Comparison of ENCODE assay signal across 8 cellular contexts in the genomic region with DNA sequence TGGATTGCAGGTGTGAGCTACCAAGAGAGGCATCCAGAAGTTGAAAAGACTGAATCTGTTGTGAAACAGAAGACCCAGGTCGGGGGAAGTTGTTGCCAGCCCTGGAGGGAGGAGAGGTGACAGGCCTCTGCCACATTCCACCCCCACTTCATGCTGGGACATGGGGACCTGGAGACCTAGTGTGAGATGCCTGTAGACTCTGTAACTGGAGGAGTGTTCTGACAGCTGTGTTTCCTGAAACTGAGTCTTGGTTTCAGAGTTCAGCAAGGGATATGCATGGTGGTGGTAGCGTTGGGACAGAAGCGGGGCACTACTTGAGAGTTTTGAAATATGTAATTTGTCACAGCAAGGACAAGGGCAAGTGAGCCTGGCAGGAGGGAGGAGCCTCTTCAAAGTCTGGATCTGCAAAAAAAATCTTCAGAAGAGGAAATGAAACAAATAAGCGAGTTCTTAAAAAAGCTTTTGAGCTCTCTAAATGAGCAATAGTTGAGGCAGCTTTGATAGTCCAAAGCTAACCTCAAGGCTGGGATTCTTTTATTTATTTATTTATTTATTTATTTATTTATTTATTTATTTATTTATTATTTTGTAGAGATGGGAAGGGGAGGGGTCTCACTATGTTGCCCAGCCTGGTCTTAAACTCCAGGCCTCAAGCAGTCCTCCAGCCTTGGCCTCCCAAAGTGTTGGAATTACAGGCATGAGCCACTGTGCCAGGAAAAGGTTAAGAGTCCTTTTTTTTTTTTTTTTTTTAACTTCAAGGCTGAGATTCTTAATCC. TPM values are rescaled to one million over a fixed set of nuclear protein-coding genes. Genes with fewer than 3 reads are reported as not detected.
A peak's percentile ranks its signal among the peaks of the same experiment; 100 is the strongest.
DNase-seq lines count a peak whose midpoint lies in the region; ATAC-seq, FAIRE-seq and TF ChIP-seq lines count a peak whose summit lies in the region.

No MANE protein-coding gene starts in this region.

- 77% methylated on average over 4 of the region's 4 CpGs for WGBS in mesenchymal stem cell

- no peak for TF ChIP-seq POLR2A in H54 (IDR thresholded peaks at IDR 0.05; ENCODE audit: low read depth, low read length)

- H3K27ac ChIP-seq in mesenchymal stem cell (ENCODE audit: low read length, poor library complexity, severe bottlenecking), result no peak overlapping the region

- no peak overlapping the region for H3K4me2 ChIP-seq in mesenchymal stem cell (ENCODE audit: low read length, poor library complexity, severe bottlenecking)

- no peak overlapping the region for H2BK5ac ChIP-seq in mesenchymal stem cell (ENCODE audit: low read depth, low read length, poor library complexity, severe bottlenecking)

- H3K4me3 ChIP-seq in GM06990 (replicated peaks; ENCODE audit: low read depth, low read length), result peak overlapping the region; percentile 43
- no peak overlapping the region for H3K4me3 ChIP-seq in mesenchymal stem cell (ENCODE audit: insufficient read depth in 1 of 2, low read depth in 1 of 2, low read length in 2 of 2)

- no peaks in the 10 kb centered on the region for H3K36me3 Mint-ChIP-seq in activated T-cell treated with anti-CD3 and anti-CD28 coated beads, Interleukin-2, amount 50 U/mL, for 4 hours (ENCODE audit: insufficient read depth)

- H3K23ac ChIP-seq in mesenchymal stem cell (ENCODE audit: low read length in 2 of 2), result no peak overlapping the region

- DNase-seq in GM06990 (ENCODE audit: extremely low read depth, insufficient read length) (peak; percentile 84), mesenchymal stem cell (no peak), HUDEP-2 (lab: John Stamatoyannopoulos, UW; ENCODE audit: unreplicated experiment in 76 of 76) (no peak), H54 (ENCODE audit: insufficient read length, low spot score) (no peak), T-helper 9 cell (no peak)
- no peak for DNase-seq in activated T-cell treated with anti-CD3 and anti-CD28 coated beads, Interleukin-2, amount 50 U/mL, for 4 hours

- H3K9ac ChIP-seq in mesenchymal stem cell (ENCODE audit: low read length), result peak overlapping the region; percentile 78

- H3K9me3 Mint-ChIP-seq in activated T-cell treated with anti-CD3 and anti-CD28 coated beads, Interleukin-2, amount 50 U/mL, for 4 hours, result no peaks in the 10 kb centered on the region

- no peaks in the 10 kb centered on the region for H3K79me1 ChIP-seq in mesenchymal stem cell (replicated peaks; ENCODE audit: low read length, poor library complexity, severe bottlenecking)

- no peak overlapping the region for H3K14ac ChIP-seq in mesenchymal stem cell (ENCODE audit: low read length in 2 of 2)

- H3K4ac ChIP-seq in mesenchymal stem cell (ENCODE audit: low read depth in 1 of 2, low read length in 2 of 2), result peak overlapping the region in 1 of 2 experiments; percentile 11

- no peaks in the 10 kb centered on the region for H3K36me3 ChIP-seq in GM06990 (ENCODE audit: control insufficient read depth, insufficient read depth, low read length)
- no peaks in the 10 kb centered on the region for H3K36me3 ChIP-seq in mesenchymal stem cell (ENCODE audit: control insufficient read depth in 1 of 2, insufficient read depth in 2 of 2, low read depth in 1 of 2, low read length in 2 of 2)

- no peak overlapping the region for H2BK120ac ChIP-seq in mesenchymal stem cell (ENCODE audit: low read depth, low read length)

- H3K4me1 ChIP-seq in mesenchymal stem cell (ENCODE audit: control insufficient read depth, insufficient read depth, low read depth, low read length), result no peaks in the 10 kb centered on the region

- peak overlapping the region; percentile 0 for H4K8ac ChIP-seq in mesenchymal stem cell (ENCODE audit: low read length)

- no peak for FAIRE-seq in H54 (lab: Jason Lieb, UNC)

- peak overlapping the region; percentile 37 to 61 for H3K18ac ChIP-seq in mesenchymal stem cell (ENCODE audit: low read depth in 1 of 2, low read length in 2 of 2)

- ATAC-seq in GM19467 (IDR thresholded peaks at IDR 0.05; ENCODE audit: unreplicated experiment) (peak; percentile 89), HG03457 (IDR thresholded peaks at IDR 0.05; ENCODE audit: unreplicated experiment) (peak; percentile 69)
- ATAC-seq in activated T-cell treated with anti-CD3 and anti-CD28 coated beads, Interleukin-2, amount 50 U/mL, for 4 hours, result peak; percentile 61

- H3K4me1 Mint-ChIP-seq in activated T-cell treated with anti-CD3 and anti-CD28 coated beads, Interleukin-2, amount 50 U/mL, for 4 hours (ENCODE audit: low read depth), result peaks cover 18% of the 10 kb centered on the region

- H2AFZ ChIP-seq in mesenchymal stem cell (ENCODE audit: low read depth, low read length), result no peak overlapping the region

- no peak overlapping the region for H4K91ac ChIP-seq in mesenchymal stem cell (ENCODE audit: low read length)

- no peak overlapping the region for H2BK15ac ChIP-seq in mesenchymal stem cell (ENCODE audit: low read depth, poor library complexity, severe bottlenecking)

- no peak overlapping the region for H3K4me3 Mint-ChIP-seq in activated T-cell treated with anti-CD3 and anti-CD28 coated beads, Interleukin-2, amount 50 U/mL, for 4 hours

- H3K9me3 ChIP-seq in mesenchymal stem cell (ENCODE audit: control insufficient read depth, low read length), result peaks cover 3% of the 10 kb centered on the region

- H2BK12ac ChIP-seq in mesenchymal stem cell (ENCODE audit: low read length in 2 of 2), result peak overlapping the region in 1 of 2 experiments; percentile 3

- H3K27me3 ChIP-seq in GM06990 (replicated peaks; ENCODE audit: control insufficient read depth, insufficient read depth, low read length) (no peaks in the 10 kb centered on the region), mesenchymal stem cell (ENCODE audit: control insufficient read depth in 1 of 2, insufficient read depth in 1 of 2, low read length in 2 of 2) (no peaks in the 10 kb centered on the region)

- TF ChIP-seq CTCF in GM06990 (IDR thresholded peaks at IDR 0.05; ENCODE audit: insufficient read depth, low read length, poor library complexity, severe bottlenecking), result no peak

- H3K27me3 Mint-ChIP-seq in activated T-cell treated with anti-CD3 and anti-CD28 coated beads, Interleukin-2, amount 50 U/mL, for 4 hours (ENCODE audit: low read depth), result peaks cover 2% of the 10 kb centered on the region

- H2AK5ac ChIP-seq in mesenchymal stem cell (ENCODE audit: low read length, severe bottlenecking), result no peak overlapping the region

RNA-seq across cellular contexts. Expression of gene EEA1, which starts 58.9 kb away (rescaled TPM):
- total RNA-seq in activated T-cell treated with anti-CD3 and anti-CD28 coated beads, Interleukin-2, amount 50 U/mL, for 4 hours, result 10 to 100 TPM; 20.1 to 25.7 (median 23.6) TPM
- 35.6 TPM for polyA plus RNA-seq in mesenchymal stem cell (2013, experiment 1 of 2)
- polyA plus RNA-seq in mesenchymal stem cell (2013, experiment 2 of 2), result 38.7 TPM
